16 cellular contexts compared by ENCODE assay signal in genomic region chr6:43706788-43707187, GRCh38. TPM values are rescaled to one million over a fixed set of nuclear protein-coding genes. Genes with fewer than 3 reads are reported as not detected.
DNase-seq lines count a peak whose midpoint lies in the region; ATAC-seq and TF ChIP-seq lines count a peak whose summit lies in the region.
"Had no signal": no experiment of that assay in that cellular context is flagged by ENCODE, and none has a peak within 500 bp of the region (broad histone marks: within the 10 kb centered on the region; RNA-seq: fewer than 3 reads in every experiment).

No MANE protein-coding gene starts in this region.

- H3K4me3 ChIP-seq in heart left ventricle (no peak overlapping the region), hepatocyte (no peak overlapping the region), upper lobe of right lung (no peak overlapping the region)
- H3K4me3 ChIP-seq in CD8-positive, alpha-beta memory T cell (ENCODE audit: low read length) = no peak overlapping the region
- H3K4me3 ChIP-seq: adrenal gland had no signal

- TF ChIP-seq POLR2A in heart left ventricle (IDR thresholded peaks at IDR 0.05) = no peak

- no peak overlapping the region for H3K4me2 ChIP-seq in hepatocyte

- H3K27me3 Mint-ChIP-seq in activated T-helper 17 cell treated with anti-CD3 and anti-CD28 coated beads, Interleukin-2, amount 50 U/mL, for 72 hours = peaks cover 37% of the 10 kb centered on the region
- peaks cover 21 to 67% of the 10 kb centered on the region in 2 donors for H3K27me3 Mint-ChIP-seq in CD8-positive, alpha-beta memory T cell

- 68 to 74% (median 72%) methylated on average over 8 of the region's 8 CpGs for WGBS in heart left ventricle, 4 donors
- 70% methylated on average over 8 of the region's 8 CpGs for WGBS in hepatocyte (ENCODE audit: low lambda C conversion rate, missing lambda C conversion rate)

- H3K4me1 ChIP-seq in heart left ventricle = peaks cover 5 to 69% (median 40%) of the 10 kb centered on the region in 12 donors
- peaks cover 63% of the 10 kb centered on the region for H3K4me1 ChIP-seq in hepatocyte (ENCODE audit: insufficient read depth)
- peaks cover 55% of the 10 kb centered on the region for H3K4me1 ChIP-seq in upper lobe of right lung
- H3K4me1 ChIP-seq in CD8-positive, alpha-beta memory T cell (ENCODE audit: insufficient read depth, low read length) = no peaks in the 10 kb centered on the region

- no peaks in the 10 kb centered on the region for H4K20me1 ChIP-seq in hepatocyte (ENCODE audit: insufficient read depth, poor library complexity, severe bottlenecking)

- H3K27ac ChIP-seq in heart left ventricle (peak overlapping the region in 10 of 12 donors; percentile 25 to 72 (median 65)), hepatocyte (peak overlapping the region; percentile 89), upper lobe of right lung (peak overlapping the region; percentile 12)
- H3K27ac ChIP-seq in CD8-positive, alpha-beta memory T cell (ENCODE audit: low read depth, low read length) = no peak overlapping the region
- H3K27ac ChIP-seq: neutrophil had no signal

- no peak overlapping the region for H3K27ac Mint-ChIP-seq in activated T-helper 17 cell treated with anti-CD3 and anti-CD28 coated beads, Interleukin-2, amount 50 U/mL, for 72 hours
- H3K27ac Mint-ChIP-seq in CD8-positive, alpha-beta memory T cell = no peak overlapping the region
- H3K27ac Mint-ChIP-seq: activated CD8-positive, alpha-beta memory T cell treated with anti-CD3 and anti-CD28 coated beads, Interleukin-2, amount 10 ng/mL, durations not matched to agents 7 days and 5 days had no signal

- H3K27me3 ChIP-seq in heart left ventricle (no peaks in the 10 kb centered on the region), hepatocyte (no peaks in the 10 kb centered on the region), upper lobe of right lung (no peaks in the 10 kb centered on the region)
- no peaks in the 10 kb centered on the region for H3K27me3 ChIP-seq in CD8-positive, alpha-beta memory T cell (ENCODE audit: insufficient read depth, low read length, poor library complexity, severe bottlenecking)
- H3K27me3 ChIP-seq: adrenal gland had no signal

- ATAC-seq in heart left ventricle = no peak
- no peak for ATAC-seq in Right ventricle myocardium superior (ENCODE audit: poor library complexity)
- peak; percentile 24 for ATAC-seq in activated T-helper 17 cell treated with anti-CD3 and anti-CD28 coated beads, Interleukin-2, amount 50 U/mL, for 72 hours (replicated peaks)
- ATAC-seq in upper lobe of right lung = no peak
- ATAC-seq in GM21786 (IDR thresholded peaks at IDR 0.05; ENCODE audit: unreplicated experiment) = no peak
- ATAC-seq: activated CD8-positive, alpha-beta memory T cell treated with anti-CD3 and anti-CD28 coated beads, Interleukin-2, amount 10 ng/mL, durations not matched to agents 7 days and 5 days had no signal

- intact Hi-C loops in heart left ventricle (cut with DNase I) (no loop called here), Right ventricle myocardium superior (cut with DNase I) (no loop called here), upper lobe of right lung (cut with DNase I) (no loop called here)

- TF ChIP-seq CTCF in heart left ventricle (IDR thresholded peaks at IDR 0.05) (no peak), hepatocyte (IDR thresholded peaks at IDR 0.05; ENCODE audit: poor library complexity) (no peak), upper lobe of right lung (IDR thresholded peaks at IDR 0.05) (no peak)

- H2AFZ ChIP-seq in hepatocyte = no peak overlapping the region

- H3K36me3 ChIP-seq in heart left ventricle = no peaks in the 10 kb centered on the region
- no peaks in the 10 kb centered on the region for H3K36me3 ChIP-seq in hepatocyte (replicated peaks; ENCODE audit: insufficient read depth, low read depth)
- H3K36me3 ChIP-seq in upper lobe of right lung = no peaks in the 10 kb centered on the region
- H3K36me3 ChIP-seq in CD8-positive, alpha-beta memory T cell (ENCODE audit: insufficient read depth, low read length) = no peaks in the 10 kb centered on the region
- H3K36me3 ChIP-seq: adrenal gland, neutrophil had no signal

- no peaks in the 10 kb centered on the region for H3K79me2 ChIP-seq in hepatocyte

- H3K4me1 Mint-ChIP-seq in activated T-helper 17 cell treated with anti-CD3 and anti-CD28 coated beads, Interleukin-2, amount 50 U/mL, for 72 hours = peaks cover 8% of the 10 kb centered on the region
- peaks cover 0 to 3% (median 0%) of the 10 kb centered on the region in 3 donors for H3K4me1 Mint-ChIP-seq in CD8-positive, alpha-beta memory T cell

- no peaks in the 10 kb centered on the region for H3K36me3 Mint-ChIP-seq in activated T-helper 17 cell treated with anti-CD3 and anti-CD28 coated beads, Interleukin-2, amount 50 U/mL, for 72 hours (ENCODE audit: low read depth)
- no peaks in the 10 kb centered on the region for H3K36me3 Mint-ChIP-seq in CD8-positive, alpha-beta memory T cell
- H3K36me3 Mint-ChIP-seq: activated CD8-positive, alpha-beta memory T cell treated with anti-CD3 and anti-CD28 coated beads, Interleukin-2, amount 10 ng/mL, durations not matched to agents 7 days and 5 days had no signal

- H3K9me3 ChIP-seq in heart left ventricle (no peaks in the 10 kb centered on the region), hepatocyte (ENCODE audit: low read depth) (no peaks in the 10 kb centered on the region), upper lobe of right lung (no peaks in the 10 kb centered on the region)
- no peaks in the 10 kb centered on the region for H3K9me3 ChIP-seq in CD8-positive, alpha-beta memory T cell (ENCODE audit: low read length)
- H3K9me3 ChIP-seq: adrenal gland, neutrophil had no signal

- H3K9me3 Mint-ChIP-seq in activated T-helper 17 cell treated with anti-CD3 and anti-CD28 coated beads, Interleukin-2, amount 50 U/mL, for 72 hours = no peaks in the 10 kb centered on the region
- no peaks in the 10 kb centered on the region for H3K9me3 Mint-ChIP-seq in CD8-positive, alpha-beta memory T cell

- no peak overlapping the region for H3K4me3 Mint-ChIP-seq in activated T-helper 17 cell treated with anti-CD3 and anti-CD28 coated beads, Interleukin-2, amount 50 U/mL, for 72 hours
- H3K4me3 Mint-ChIP-seq in CD8-positive, alpha-beta memory T cell = no peak overlapping the region
- H3K4me3 Mint-ChIP-seq: activated CD8-positive, alpha-beta memory T cell treated with anti-CD3 and anti-CD28 coated beads, Interleukin-2, amount 10 ng/mL, durations not matched to agents 7 days and 5 days had no signal

- DNase-seq in heart left ventricle (no peak), Right ventricle myocardium superior (no peak), hepatocyte (ENCODE audit: low spot score) (no peak), upper lobe of right lung (no peak), GM03348 (ENCODE audit: low spot score) (no peak)
- DNase-seq in CD8-positive, alpha-beta memory T cell = no peak
- DNase-seq: activated CD8-positive, alpha-beta memory T cell treated with anti-CD3 and anti-CD28 coated beads, Interleukin-2, amount 10 ng/mL, durations not matched to agents 7 days and 5 days; adrenal gland; DMS79 treated with DMSO at 0.1 percent for 48 hours; effector CD8-positive, alpha-beta T cell; HCEC 1CT; SHP77; stimulated activated CD4-positive, alpha-beta T cell treated with anti-CD3 and anti-CD28 coated beads, Interleukin-12 subunit alpha, Interleukin-12 subunit beta, amount 100 ng/mL, for 4 hours had no signal

- CTCF ChIA-PET in CD8-positive, alpha-beta memory T cell (lab: Charles Lee) = no interaction called here

- POLR2A ChIA-PET in CD8-positive, alpha-beta memory T cell (lab: Charles Lee) = no interaction called here

- H3K9me2 ChIP-seq in hepatocyte (replicated peaks; ENCODE audit: insufficient read depth) = no peaks in the 10 kb centered on the region

RNA-seq across cellular contexts. Expression of gene MRPS18A, which starts 19.2 kb away (rescaled TPM):
- total RNA-seq in heart left ventricle (10 to 100 TPM; 37.4 to 66.1 (median 39.1) TPM), Right ventricle myocardium superior (39.5 TPM), hepatocyte (46.1 and 53.1 TPM in 2 replicates), upper lobe of right lung (28.1 TPM)
- polyA plus RNA-seq in heart left ventricle (100 to 1,000 TPM in 1 of 2 donors, 10 to 100 TPM in 1; 55.3 to 105 TPM), hepatocyte (68.8 and 71.1 TPM in 2 replicates)
- 10 to 100 TPM; 31.2 to 46.7 TPM for total RNA-seq in activated T-helper 17 cell treated with anti-CD3 and anti-CD28 coated beads, Interleukin-2, amount 50 U/mL, for 72 hours
- 10 to 100 TPM; 60.4 to 60.6 TPM for total RNA-seq in CD8-positive, alpha-beta memory T cell
- polyA plus RNA-seq in CD8-positive, alpha-beta memory T cell = 65.2 TPM
